In genomic region chr16:9114112-9114511, GRCh38 we compare ENCODE assay signal across 1 cellular context.
TF ChIP-seq lines count a peak whose summit lies in the region.

No MANE protein-coding gene starts in this region.

TF ChIP-seq in WTC11, 78 proteins besides CTCF, POLR2A, EP300 and RAD21 (continued from another document):
- TF ChIP-seq ZNF532 (CRISPR knock-in tag; IDR thresholded peaks at IDR 0.05; ENCODE audit: borderline replicate concordance) = no peak
- no peak for TF ChIP-seq PRDM15 (CRISPR knock-in tag; IDR thresholded peaks at IDR 0.05)
- no peak for TF ChIP-seq MXD4 (CRISPR knock-in tag; IDR thresholded peaks at IDR 0.05; ENCODE audit: borderline replicate concordance)
- TF ChIP-seq NFYB (CRISPR knock-in tag; conservative IDR thresholded peaks at IDR 0.05; ENCODE audit: low read depth) = no peak
